Comparison of ENCODE assay signal across 16 cellular contexts in the genomic region with DNA sequence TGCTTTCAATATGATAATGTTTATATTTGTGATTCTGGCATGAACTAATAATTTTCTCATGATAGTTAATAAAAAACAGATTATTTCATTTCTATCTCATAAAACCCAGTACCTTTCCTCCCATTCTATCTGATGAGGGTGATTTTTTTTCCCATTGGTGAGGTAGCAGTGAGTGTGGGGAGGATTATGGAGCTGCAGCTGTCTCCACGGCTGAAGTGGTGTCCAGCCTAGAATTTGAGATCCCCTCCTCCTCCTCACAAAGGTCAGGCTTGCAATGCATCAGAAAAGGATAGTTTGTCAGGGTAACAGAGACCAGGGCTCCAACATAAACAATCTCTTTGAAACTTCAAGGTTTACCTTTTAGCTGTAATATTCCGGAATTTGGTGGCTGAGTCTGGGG.
DNase-seq lines count a peak whose midpoint lies in the region; ATAC-seq and TF ChIP-seq lines count a peak whose summit lies in the region.
"Had no signal": no experiment of that assay in that cellular context is flagged by ENCODE, and none has a peak within 500 bp of the region (broad histone marks: within the 10 kb centered on the region; RNA-seq: fewer than 3 reads in every experiment).

No MANE protein-coding gene starts in this region.

- peaks cover 53% of the 10 kb centered on the region for H3K4me1 Mint-ChIP-seq in nephron progenitor cell
- H3K4me1 Mint-ChIP-seq in stimulated activated naive CD8-positive, alpha-beta T cell treated with anti-CD3 and anti-CD28 coated beads, Interleukin-15, amount 100 ng/mL, for 72 hours = no peaks in the 10 kb centered on the region
- no peaks in the 10 kb centered on the region for H3K4me1 Mint-ChIP-seq in natural killer cell treated with Interleukin-12 subunit alpha and Interleukin-12 subunit beta and Interleukin-15 and Interleukin-18, amount 100 ng/mL, for 72 hours (ENCODE audit: low read depth in 2 of 2)
- H3K4me1 Mint-ChIP-seq: B cell had no signal

- peaks cover 7% of the 10 kb centered on the region for H3K27me3 Mint-ChIP-seq in nephron progenitor cell (ENCODE audit: low read depth, poor library complexity)
- peaks cover 38% of the 10 kb centered on the region for H3K27me3 Mint-ChIP-seq in stimulated activated naive CD8-positive, alpha-beta T cell treated with anti-CD3 and anti-CD28 coated beads, Interleukin-15, amount 100 ng/mL, for 72 hours
- H3K27me3 Mint-ChIP-seq in natural killer cell treated with Interleukin-12 subunit alpha and Interleukin-12 subunit beta and Interleukin-15 and Interleukin-18, amount 100 ng/mL, for 72 hours = peaks cover 28 to 49% of the 10 kb centered on the region in 2 donors

- TF ChIP-seq CTCF in nephron progenitor cell (IDR thresholded peaks at IDR 0.05) = no peak

- H3K9me3 Mint-ChIP-seq in nephron progenitor cell = no peaks in the 10 kb centered on the region
- peaks cover 0 to 6% of the 10 kb centered on the region in 2 donors for H3K9me3 Mint-ChIP-seq in stimulated activated naive CD8-positive, alpha-beta T cell treated with anti-CD3 and anti-CD28 coated beads, Interleukin-15, amount 100 ng/mL, for 72 hours
- no peaks in the 10 kb centered on the region for H3K9me3 Mint-ChIP-seq in natural killer cell treated with Interleukin-12 subunit alpha and Interleukin-12 subunit beta and Interleukin-15 and Interleukin-18, amount 100 ng/mL, for 72 hours

- DNase-seq in NCI-H82 (lab: John Stamatoyannopoulos, UW) = peak; percentile 27
- no peak for DNase-seq in NCI-H82 treated with DMSO at 0.1 percent for 48 hours (lab: John Stamatoyannopoulos, UW; ENCODE audit: unreplicated experiment)
- DNase-seq in left kidney (ENCODE audit: low read depth, low spot score) = peak; percentile 87
- no peak for DNase-seq in nephron progenitor cell
- no peak for DNase-seq in stimulated activated naive CD8-positive, alpha-beta T cell treated with anti-CD3 and anti-CD28 coated beads, Interleukin-15, amount 100 ng/mL, for 72 hours
- DNase-seq in natural killer cell treated with Interleukin-12 subunit alpha and Interleukin-12 subunit beta and Interleukin-15 and Interleukin-18, amount 100 ng/mL, for 72 hours (ENCODE audit: low spot score) = no peak
- no peak for DNase-seq in activated CD8-positive, alpha-beta memory T cell treated with anti-CD3 and anti-CD28 coated beads, Interleukin-2, amount 50 U/mL, for 48 hours
- DNase-seq: 8988T, NCI-H1417 treated with DMSO at 0.1 percent for 48 hours, NCI-H187 treated with DMSO at 0.1 percent for 48 hours, NCI-H2227 treated with DMSO at 0.1 percent for 48 hours, NCI-H526, Peyer's patch had no signal

- no peaks in the 10 kb centered on the region for H3K36me3 Mint-ChIP-seq in nephron progenitor cell (ENCODE audit: low read depth)
- no peaks in the 10 kb centered on the region for H3K36me3 Mint-ChIP-seq in natural killer cell treated with Interleukin-12 subunit alpha and Interleukin-12 subunit beta and Interleukin-15 and Interleukin-18, amount 100 ng/mL, for 72 hours

- peak overlapping the region; percentile 94 for H3K27ac Mint-ChIP-seq in nephron progenitor cell
- no peak overlapping the region for H3K27ac Mint-ChIP-seq in stimulated activated naive CD8-positive, alpha-beta T cell treated with anti-CD3 and anti-CD28 coated beads, Interleukin-15, amount 100 ng/mL, for 72 hours
- H3K27ac Mint-ChIP-seq in natural killer cell treated with Interleukin-12 subunit alpha and Interleukin-12 subunit beta and Interleukin-15 and Interleukin-18, amount 100 ng/mL, for 72 hours = no peak overlapping the region
- H3K27ac Mint-ChIP-seq: B cell had no signal

- H3K4me3 Mint-ChIP-seq in nephron progenitor cell = peak overlapping the region; percentile 37
- H3K4me3 Mint-ChIP-seq in stimulated activated naive CD8-positive, alpha-beta T cell treated with anti-CD3 and anti-CD28 coated beads, Interleukin-15, amount 100 ng/mL, for 72 hours = no peak overlapping the region
- H3K4me3 Mint-ChIP-seq in natural killer cell treated with Interleukin-12 subunit alpha and Interleukin-12 subunit beta and Interleukin-15 and Interleukin-18, amount 100 ng/mL, for 72 hours = no peak overlapping the region
- H3K4me3 Mint-ChIP-seq: B cell had no signal

- no peak for ATAC-seq in HG02678 (IDR thresholded peaks at IDR 0.05; ENCODE audit: unreplicated experiment)
- no peak for ATAC-seq in stimulated activated naive CD8-positive, alpha-beta T cell treated with anti-CD3 and anti-CD28 coated beads, Interleukin-15, amount 100 ng/mL, for 72 hours
- ATAC-seq in natural killer cell treated with Interleukin-12 subunit alpha and Interleukin-12 subunit beta and Interleukin-15 and Interleukin-18, amount 100 ng/mL, for 72 hours = no peak
- ATAC-seq: HCT116 had no signal

Comparison
In these comparisons a context has a peak if more than half of its experiments do, and no peak if none do; other contexts are left out.
1. DNase-seq: peak in NCI-H82 (single experiment) and left kidney (single experiment); none in NCI-H82 treated with DMSO at 0.1 percent for 48 hours (single experiment), nephron progenitor cell (single experiment), stimulated activated naive CD8-positive, alpha-beta T cell treated with anti-CD3 and anti-CD28 coated beads, Interleukin-15, amount 100 ng/mL, for 72 hours (0 of 2), natural killer cell treated with Interleukin-12 subunit alpha and Interleukin-12 subunit beta and Interleukin-15 and Interleukin-18, amount 100 ng/mL, for 72 hours (single experiment) and activated CD8-positive, alpha-beta memory T cell treated with anti-CD3 and anti-CD28 coated beads, Interleukin-2, amount 50 U/mL, for 48 hours (single experiment).